15 cellular contexts compared by ENCODE assay signal in genomic region chr17:63358956-63359355, GRCh38.
"Had no signal": no experiment of that assay in that cellular context is flagged by ENCODE, and none has a peak within 500 bp of the region (broad histone marks: within the 10 kb centered on the region; RNA-seq: fewer than 3 reads in every experiment).

No MANE protein-coding gene starts in this region.

- DNase-seq: activated CD4-positive, alpha-beta memory T cell treated with anti-CD3 and anti-CD28 coated beads, Interleukin-2, amount 10 ng/mL, durations not matched to agents 7 days and 5 days; activated CD4-positive, alpha-beta T cell treated with anti-CD3 and anti-CD28 coated beads for 4 hours; activated CD8-positive, alpha-beta memory T cell treated with anti-CD3 and anti-CD28 coated beads, Interleukin-2, amount 10 ng/mL, durations not matched to agents 7 days and 5 days; activated naive CD4-positive, alpha-beta T cell; activated naive CD8-positive, alpha-beta T cell treated with anti-CD3 and anti-CD28 coated beads, Interleukin-2, amount 10 ng/mL, durations not matched to agents 7 days and 5 days; amygdala; heart left ventricle; left ventricle myocardium superior; mucosa of descending colon; naive B cell; pancreas; sigmoid colon; stimulated activated naive B cell treated with anti-CD40 and anti-IgM and Interleukin-4, amounts not matched to agents 10 μg/mL and 1 μg/mL and 100 μg/mL, for 72 hours had no signal

- H3K36me3 ChIP-seq: pancreas, sigmoid colon had no signal

- H3K27me3 ChIP-seq: heart left ventricle, pancreas, sigmoid colon had no signal

- H3K4me3 ChIP-seq: coronary artery, heart left ventricle, mucosa of descending colon, pancreas, sigmoid colon had no signal

- H3K27ac ChIP-seq: heart left ventricle, pancreas, sigmoid colon had no signal

- H3K9me3 ChIP-seq: heart left ventricle, mucosa of descending colon, pancreas, sigmoid colon had no signal

- ATAC-seq: activated CD8-positive, alpha-beta memory T cell treated with anti-CD3 and anti-CD28 coated beads, Interleukin-2, amount 10 ng/mL, durations not matched to agents 7 days and 5 days; heart left ventricle; left ventricle myocardium superior; mucosa of descending colon; stimulated activated naive B cell treated with anti-CD40 and anti-IgM and Interleukin-4, amounts not matched to agents 10 μg/mL and 1 μg/mL and 100 μg/mL, for 72 hours; WTC11 had no signal

- H3K4me1 ChIP-seq: pancreas had no signal
